In the genomic region with DNA sequence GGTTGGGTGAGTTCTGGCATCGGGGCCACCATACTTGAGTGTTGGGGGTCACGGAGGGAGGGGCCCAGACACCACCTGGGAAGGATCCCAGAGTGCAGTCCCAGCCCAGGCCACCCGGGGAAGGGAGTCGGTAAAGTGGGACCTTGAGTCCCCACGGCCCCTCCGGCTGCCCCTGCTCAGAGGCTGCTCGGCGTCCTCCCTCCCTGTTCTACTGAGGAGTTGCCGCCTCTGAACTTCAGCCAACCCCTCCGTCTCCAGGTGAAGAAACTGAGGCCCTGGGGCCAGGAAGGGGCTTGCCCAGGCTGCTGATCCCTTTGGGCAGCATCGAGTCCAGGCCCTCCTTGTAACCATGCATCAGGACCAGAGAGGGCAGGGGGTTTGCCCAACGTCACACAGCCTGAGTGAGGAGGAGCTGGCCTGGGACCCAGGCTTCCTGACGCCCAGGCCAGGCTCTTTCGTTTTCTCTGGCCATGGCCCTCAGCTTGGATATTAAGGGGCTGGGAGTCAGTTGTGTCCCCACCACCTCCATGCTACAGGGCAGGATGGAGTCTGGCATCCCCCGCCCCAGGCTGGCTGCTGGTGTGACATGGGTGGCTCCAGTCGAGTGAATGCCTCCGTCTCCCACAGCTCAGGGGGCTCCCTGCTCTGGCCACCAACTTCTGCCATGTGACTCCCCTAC, we compare ENCODE assay signal across 9 cellular contexts. TPM values are rescaled to one million over a fixed set of nuclear protein-coding genes. Genes with fewer than 3 reads are reported as not detected.
DNase-seq lines count a peak whose midpoint lies in the region; ATAC-seq and TF ChIP-seq lines count a peak whose summit lies in the region.
"Had no signal": no experiment of that assay in that cellular context is flagged by ENCODE, and none has a peak within 500 bp of the region (broad histone marks: within the 10 kb centered on the region; RNA-seq: fewer than 3 reads in every experiment).

No MANE protein-coding gene starts in this region.

- peak overlapping the region; percentile 95 for H3K27ac Mint-ChIP-seq in activated B cell treated with CpG ODN at 0.5 μM for 24 hours

- no peaks in the 10 kb centered on the region for H3K36me3 ChIP-seq in gastroesophageal sphincter

- DNase-seq in activated B cell treated with CpG ODN at 0.5 μM for 24 hours (no peak), foreskin fibroblast (no peak), SW480 (ENCODE audit: low spot score) (no peak), anterior cingulate cortex (lab: John Stamatoyannopoulos, UW) (no peak), islet precursor cell (no peak)
- peak; percentile 12 to 29 for DNase-seq in stimulated activated CD4-positive, alpha-beta T cell treated with anti-CD3 and anti-CD28 coated beads, Interleukin-4, amount 100 ng/mL, for 48 hours (ENCODE audit: low read depth in 2 of 2)

- H3K4me1 ChIP-seq in gastroesophageal sphincter: no peaks in the 10 kb centered on the region

- no peak for TF ChIP-seq EP300 in gastroesophageal sphincter (IDR thresholded peaks at IDR 0.05)

- CTCF ChIA-PET in activated B cell treated with CpG ODN at 0.5 μM for 24 hours (lab: Charles Lee): interaction anchor here (1.3 to 1.6 kb wide), 2 partner anchors 14 to 189 kb away, joined by 6 read pairs; no protein-coding TSS in a partner anchor

- no peak for TF ChIP-seq POLR2A in gastroesophageal sphincter (IDR thresholded peaks at IDR 0.05)

- no CpG with 5 or more reads among the region's 17 CpGs for WGBS in gastroesophageal sphincter (ENCODE audit: low coverage in 1 of 2), 2 donors

- peaks cover 40% of the 10 kb centered on the region for H3K27me3 ChIP-seq in gastroesophageal sphincter

- H3K4me3 ChIP-seq in gastroesophageal sphincter: peak overlapping the region in 1 of 2 donors; percentile 39
- no peak overlapping the region for H3K4me3 ChIP-seq in foreskin fibroblast (ENCODE audit: low read depth in 1 of 2, low read length in 2 of 2)

- POLR2A ChIA-PET in activated B cell treated with CpG ODN at 0.5 μM for 24 hours (lab: Charles Lee): interaction anchor here (1.0 to 4.0 kb wide), 8 partner anchors 10 to 227 kb away, joined by 6 to 53 read pairs (median 14); a partner anchor contains a TSS

- H3K36me3 Mint-ChIP-seq in activated B cell treated with CpG ODN at 0.5 μM for 24 hours (ENCODE audit: low read depth): peaks cover 33% of the 10 kb centered on the region

- intact Hi-C loops in activated B cell treated with CpG ODN at 0.5 μM for 24 hours (cut with micrococcal nuclease): loop anchor here (1.0 to 10.0 kb wide), 8 partner anchors 9 to 523 kb away; a partner anchor contains a TSS

- no peaks in the 10 kb centered on the region for H3K9me3 ChIP-seq in gastroesophageal sphincter

- no peaks in the 10 kb centered on the region for H3K9me3 Mint-ChIP-seq in activated B cell treated with CpG ODN at 0.5 μM for 24 hours

- no peaks in the 10 kb centered on the region for H3K27me3 Mint-ChIP-seq in activated B cell treated with CpG ODN at 0.5 μM for 24 hours

- peak overlapping the region in 3 of 4 donors; percentile 11 to 66 (median 15) for H3K27ac ChIP-seq in gastroesophageal sphincter

- ATAC-seq in GM19395 (IDR thresholded peaks at IDR 0.05; ENCODE audit: unreplicated experiment): peak; percentile 28
- ATAC-seq in activated B cell treated with CpG ODN at 0.5 μM for 24 hours (ENCODE audit: low read depth): peak; percentile 5
- no peak for ATAC-seq in gastroesophageal sphincter

- H3K4me1 Mint-ChIP-seq in activated B cell treated with CpG ODN at 0.5 μM for 24 hours: peaks cover 42% of the 10 kb centered on the region

- peak overlapping the region; percentile 90 for H3K4me3 Mint-ChIP-seq in activated B cell treated with CpG ODN at 0.5 μM for 24 hours

- TF ChIP-seq CTCF in activated B cell treated with CpG ODN at 0.5 μM for 24 hours (IDR thresholded peaks at IDR 0.05): no peak
- TF ChIP-seq CTCF in gastroesophageal sphincter (IDR thresholded peaks at IDR 0.05): no peak
- no peak for TF ChIP-seq CTCF in foreskin fibroblast (IDR thresholded peaks at IDR 0.05; ENCODE audit: low read depth, low read length)

RNA-seq across cellular contexts. Expression of a gene that starts 1.3 kb away (rescaled TPM):
- total RNA-seq in activated B cell treated with CpG ODN at 0.5 μM for 24 hours (91.6 and 96.1 TPM in 2 replicates), gastroesophageal sphincter (10 to 100 TPM in 2 of 4 donors, 1 to 10 TPM in 2; 7.0 to 18.2 (median 11.3) TPM)
- total RNA-seq: epithelial cell of proximal tubule had no signal

Comparison
In these comparisons a context has a peak if more than half of its experiments do, and no peak if none do; other contexts are left out.
1. DNase-seq: peak in stimulated activated CD4-positive, alpha-beta T cell treated with anti-CD3 and anti-CD28 coated beads, Interleukin-4, amount 100 ng/mL, for 48 hours (2 of 2); none in activated B cell treated with CpG ODN at 0.5 μM for 24 hours (single experiment), foreskin fibroblast (0 of 2), SW480 (single experiment), anterior cingulate cortex (0 of 58) and islet precursor cell (single experiment).